Comparison of ENCODE assay signal across 10 cellular contexts in genomic region chr6:72659754-72660153, GRCh38.
"Had no signal": no experiment of that assay in that cellular context is flagged by ENCODE, and none has a peak within 500 bp of the region (broad histone marks: within the 10 kb centered on the region; RNA-seq: fewer than 3 reads in every experiment).

No MANE protein-coding gene starts in this region.

- H3K4me1 ChIP-seq: HAP-1 had no signal

- DNase-seq: GM23248, GOT3, H7, H9, HCEC 1CT, HFFc6 had no signal

- ATAC-seq: GM23338, HCT116 had no signal

- H3K36me3 ChIP-seq: HAP-1 had no signal

- H3K27ac ChIP-seq: GM23248 had no signal

- H3K9ac ChIP-seq: GM23248 had no signal

- H3K27ac Mint-ChIP-seq: GM23338, H9, HFFc6 had no signal

- H2AFZ ChIP-seq: GM23248, GM23338 had no signal

- H3K9me3 ChIP-seq: HAP-1 had no signal

- H3K4me3 ChIP-seq: GM23248, GM23338, HAP-1 had no signal

- H3K4me3 Mint-ChIP-seq: GM23338, H9, HFFc6 had no signal

- H3K4me1 Mint-ChIP-seq: GM23338, H9 had no signal

- H3K9me3 Mint-ChIP-seq: GM23338, H9, HFFc6 had no signal

- H3K4me2 ChIP-seq: GM23338 had no signal

- FAIRE-seq: H1 had no signal
